ENCODE assay signal across 12 cellular contexts in the genomic region with DNA sequence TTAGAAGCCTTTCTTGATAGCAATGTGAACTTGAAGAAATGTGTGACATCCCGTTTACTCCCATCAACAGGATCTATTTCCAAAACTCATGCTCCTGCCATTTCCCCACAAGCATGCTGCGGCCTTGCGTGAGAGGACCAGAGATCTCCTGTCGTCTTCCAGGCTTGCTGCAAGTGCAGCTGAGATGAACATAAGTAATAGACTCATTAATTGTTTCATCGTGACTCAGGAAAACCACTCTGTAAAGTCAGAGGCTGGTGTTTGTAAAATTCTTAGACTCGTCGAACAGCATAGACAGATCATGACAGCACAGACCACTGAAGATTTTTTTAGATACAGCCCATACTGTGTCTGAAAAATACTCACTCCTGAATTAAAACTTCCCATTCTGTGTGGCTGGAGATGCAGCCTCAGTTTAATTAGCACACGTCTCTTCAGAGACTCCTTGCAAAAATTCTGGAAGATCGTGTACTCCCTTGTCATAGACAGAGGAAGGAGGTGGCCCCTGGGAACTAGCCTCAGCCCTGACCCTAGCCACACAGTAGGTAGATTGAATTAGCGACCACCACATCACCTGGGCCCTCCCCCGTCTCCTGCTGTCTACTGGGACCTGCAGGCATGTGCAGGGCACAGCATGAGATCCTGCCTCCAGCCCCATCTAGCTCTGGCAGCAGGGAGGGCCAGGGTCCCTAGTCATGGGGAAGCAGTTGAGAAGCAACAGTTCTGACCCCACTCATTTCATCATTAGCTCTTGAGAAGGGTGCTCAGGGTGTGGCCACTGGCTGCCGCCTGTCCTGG.
DNase-seq lines count a peak whose midpoint lies in the region; ATAC-seq and TF ChIP-seq lines count a peak whose summit lies in the region.
"Had no signal": no experiment of that assay in that cellular context is flagged by ENCODE, and none has a peak within 500 bp of the region (broad histone marks: within the 10 kb centered on the region; RNA-seq: fewer than 3 reads in every experiment).

No MANE protein-coding gene starts in this region.

- H3K4me1 ChIP-seq in CD8-positive, alpha-beta memory T cell (ENCODE audit: insufficient read depth, low read length), result peaks cover 91% of the 10 kb centered on the region
- H3K4me1 ChIP-seq: uterus had no signal

- POLR2A ChIA-PET in AG04449 (lab: Yijun Ruan, JAX), result no interaction called here
- POLR2A ChIA-PET in CD8-positive, alpha-beta memory T cell (lab: Charles Lee), result interaction anchor here (0.5 to 0.6 kb wide), 2 partner anchors 78 to 148 kb away, joined by 3 read pairs; no protein-coding TSS in a partner anchor

- intact Hi-C loops in Calu3 (cut with micrococcal nuclease; ENCODE audit: unreplicated experiment), result no loop called here

- H3K27me3 ChIP-seq in CD8-positive, alpha-beta memory T cell (ENCODE audit: insufficient read depth, low read length, poor library complexity, severe bottlenecking), result no peaks in the 10 kb centered on the region
- H3K27me3 ChIP-seq: uterus had no signal

- peaks cover 6 to 42% (median 8%) of the 10 kb centered on the region in 3 donors for H3K36me3 Mint-ChIP-seq in CD8-positive, alpha-beta memory T cell
- no peaks in the 10 kb centered on the region for H3K36me3 Mint-ChIP-seq in Calu3 (ENCODE audit: insufficient read depth, unreplicated experiment)

- CTCF ChIA-PET in AG04449 (lab: Yijun Ruan, JAX), result no interaction called here
- CTCF ChIA-PET in CD8-positive, alpha-beta memory T cell (lab: Charles Lee), result interaction anchor here (1.5 kb wide), 1 partner anchor 12 kb away, joined by 4 read pairs; no protein-coding TSS in a partner anchor
- CTCF ChIA-PET in Calu3 (lab: Charles Lee), result no interaction called here

- H3K36me3 ChIP-seq in CD8-positive, alpha-beta memory T cell (ENCODE audit: insufficient read depth, low read length), result peaks cover 11% of the 10 kb centered on the region
- H3K36me3 ChIP-seq: uterus had no signal

- no peak overlapping the region for H3K4me3 ChIP-seq in AG04449 (ENCODE audit: low read depth, low read length)
- no peak overlapping the region for H3K4me3 ChIP-seq in CD8-positive, alpha-beta memory T cell (ENCODE audit: low read length)
- no peak overlapping the region for H3K4me3 ChIP-seq in astrocyte of the spinal cord (ENCODE audit: low read depth, low read length)
- H3K4me3 ChIP-seq: uterus had no signal

- no peak for TF ChIP-seq CTCF in AG04449 (IDR thresholded peaks at IDR 0.05; ENCODE audit: insufficient read depth, low read length, missing control alignments)
- TF ChIP-seq CTCF in astrocyte of the spinal cord (IDR thresholded peaks at IDR 0.05; ENCODE audit: low read depth, low read length), result no peak
- TF ChIP-seq CTCF in Calu3 (IDR thresholded peaks at IDR 0.05; ENCODE audit: unreplicated experiment), result no peak

- no peaks in the 10 kb centered on the region for H3K27me3 Mint-ChIP-seq in CD8-positive, alpha-beta memory T cell
- no peaks in the 10 kb centered on the region for H3K27me3 Mint-ChIP-seq in Calu3 (ENCODE audit: unreplicated experiment)

- H3K4me3 Mint-ChIP-seq in CD8-positive, alpha-beta memory T cell, result peak overlapping the region in 6 of 7 donors; percentile 23 to 56 (median 44)
- no peak overlapping the region for H3K4me3 Mint-ChIP-seq in Calu3 (ENCODE audit: low read depth, unreplicated experiment)

- H3K27ac Mint-ChIP-seq in CD8-positive, alpha-beta memory T cell, result peak overlapping the region in 1 of 8 donors; percentile 92
- H3K27ac Mint-ChIP-seq in Calu3 (ENCODE audit: unreplicated experiment), result no peak overlapping the region

- DNase-seq in AG04449 (ENCODE audit: low read depth, low spot score), result peak; percentile 24
- no peak for DNase-seq in CD8-positive, alpha-beta memory T cell
- DNase-seq in astrocyte of the spinal cord (ENCODE audit: low read depth, low spot score), result peak; percentile 20
- DNase-seq in Calu3, result no peak
- no peak for DNase-seq in cerebellar cortex (ENCODE audit: low spot score)
- no peak for DNase-seq in NCI-H510A (lab: John Stamatoyannopoulos, UW)
- DNase-seq: COR-L47, islet precursor cell, NCI-H1417 treated with DMSO at 0.1 percent for 48 hours, uterus had no signal

- no peaks in the 10 kb centered on the region for H3K9me3 ChIP-seq in CD8-positive, alpha-beta memory T cell (ENCODE audit: low read length)
- H3K9me3 ChIP-seq: uterus had no signal

- ATAC-seq in HG03342 (IDR thresholded peaks at IDR 0.05; ENCODE audit: unreplicated experiment) (peak; percentile 1), SK-N-SH treated with all-trans-retinoic acid at 6 μM for 48 hours (no peak)

- no TSS peak for BruUV-seq in Calu3 (replicated peaks; lab: Mats Ljungman, UMichigan)

- no peaks in the 10 kb centered on the region for H3K9me3 Mint-ChIP-seq in CD8-positive, alpha-beta memory T cell
- H3K9me3 Mint-ChIP-seq in Calu3 (ENCODE audit: low read depth, unreplicated experiment), result no peaks in the 10 kb centered on the region

- no peak overlapping the region for H3K27ac ChIP-seq in CD8-positive, alpha-beta memory T cell (ENCODE audit: low read depth, low read length)
- H3K27ac ChIP-seq: uterus had no signal

- peaks cover 2 to 55% (median 51%) of the 10 kb centered on the region in 3 donors for H3K4me1 Mint-ChIP-seq in CD8-positive, alpha-beta memory T cell
- no peaks in the 10 kb centered on the region for H3K4me1 Mint-ChIP-seq in Calu3 (ENCODE audit: low read depth, unreplicated experiment)

- in situ Hi-C loops in astrocyte of the spinal cord (cut with HindIII; ENCODE audit: low sequenced_read_pairs), result no loop called here

TF ChIP-seq in SK-N-SH treated with all-trans-retinoic acid at 6 μM for 48 hours, 23 proteins besides CTCF, POLR2A, EP300 and RAD21:
- TF ChIP-seq GLIS3 (CRISPR knock-in tag; IDR thresholded peaks at IDR 0.05) (no peak), CSDC2 (CRISPR knock-in tag; IDR thresholded peaks at IDR 0.05) (no peak), ZNF565 (CRISPR knock-in tag; conservative IDR thresholded peaks at IDR 0.05; ENCODE audit: low read depth) (no peak), RARB (CRISPR knock-in tag; IDR thresholded peaks at IDR 0.05) (no peak), BACH2 (CRISPR knock-in tag; IDR thresholded peaks at IDR 0.05; ENCODE audit: borderline replicate concordance) (no peak), SNAI2 (CRISPR knock-in tag; IDR thresholded peaks at IDR 0.05) (no peak), ZC3H10 (CRISPR knock-in tag; IDR thresholded peaks at IDR 0.05) (no peak)
- TF ChIP-seq, protein P1, sequence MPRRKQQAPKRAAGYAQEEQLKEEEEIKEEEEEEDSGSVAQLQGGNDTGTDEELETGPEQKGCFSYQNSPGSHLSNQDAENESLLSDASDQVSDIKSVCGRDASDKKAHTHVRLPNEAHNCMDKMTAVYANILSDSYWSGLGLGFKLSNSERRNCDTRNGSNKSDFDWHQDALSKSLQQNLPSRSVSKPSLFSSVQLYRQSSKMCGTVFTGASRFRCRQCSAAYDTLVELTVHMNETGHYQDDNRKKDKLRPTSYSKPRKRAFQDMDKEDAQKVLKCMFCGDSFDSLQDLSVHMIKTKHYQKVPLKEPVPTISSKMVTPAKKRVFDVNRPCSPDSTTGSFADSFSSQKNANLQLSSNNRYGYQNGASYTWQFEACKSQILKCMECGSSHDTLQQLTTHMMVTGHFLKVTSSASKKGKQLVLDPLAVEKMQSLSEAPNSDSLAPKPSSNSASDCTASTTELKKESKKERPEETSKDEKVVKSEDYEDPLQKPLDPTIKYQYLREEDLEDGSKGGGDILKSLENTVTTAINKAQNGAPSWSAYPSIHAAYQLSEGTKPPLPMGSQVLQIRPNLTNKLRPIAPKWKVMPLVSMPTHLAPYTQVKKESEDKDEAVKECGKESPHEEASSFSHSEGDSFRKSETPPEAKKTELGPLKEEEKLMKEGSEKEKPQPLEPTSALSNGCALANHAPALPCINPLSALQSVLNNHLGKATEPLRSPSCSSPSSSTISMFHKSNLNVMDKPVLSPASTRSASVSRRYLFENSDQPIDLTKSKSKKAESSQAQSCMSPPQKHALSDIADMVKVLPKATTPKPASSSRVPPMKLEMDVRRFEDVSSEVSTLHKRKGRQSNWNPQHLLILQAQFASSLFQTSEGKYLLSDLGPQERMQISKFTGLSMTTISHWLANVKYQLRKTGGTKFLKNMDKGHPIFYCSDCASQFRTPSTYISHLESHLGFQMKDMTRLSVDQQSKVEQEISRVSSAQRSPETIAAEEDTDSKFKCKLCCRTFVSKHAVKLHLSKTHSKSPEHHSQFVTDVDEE (CRISPR knock-in tag; IDR thresholded peaks at IDR 0.05), result no peak
- TF ChIP-seq, protein P2, sequence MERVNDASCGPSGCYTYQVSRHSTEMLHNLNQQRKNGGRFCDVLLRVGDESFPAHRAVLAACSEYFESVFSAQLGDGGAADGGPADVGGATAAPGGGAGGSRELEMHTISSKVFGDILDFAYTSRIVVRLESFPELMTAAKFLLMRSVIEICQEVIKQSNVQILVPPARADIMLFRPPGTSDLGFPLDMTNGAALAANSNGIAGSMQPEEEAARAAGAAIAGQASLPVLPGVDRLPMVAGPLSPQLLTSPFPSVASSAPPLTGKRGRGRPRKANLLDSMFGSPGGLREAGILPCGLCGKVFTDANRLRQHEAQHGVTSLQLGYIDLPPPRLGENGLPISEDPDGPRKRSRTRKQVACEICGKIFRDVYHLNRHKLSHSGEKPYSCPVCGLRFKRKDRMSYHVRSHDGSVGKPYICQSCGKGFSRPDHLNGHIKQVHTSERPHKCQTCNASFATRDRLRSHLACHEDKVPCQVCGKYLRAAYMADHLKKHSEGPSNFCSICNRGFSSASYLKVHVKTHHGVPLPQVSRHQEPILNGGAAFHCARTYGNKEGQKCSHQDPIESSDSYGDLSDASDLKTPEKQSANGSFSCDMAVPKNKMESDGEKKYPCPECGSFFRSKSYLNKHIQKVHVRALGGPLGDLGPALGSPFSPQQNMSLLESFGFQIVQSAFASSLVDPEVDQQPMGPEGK (CRISPR knock-in tag; IDR thresholded peaks at IDR 0.05; ENCODE audit: borderline replicate concordance), result no peak

Comparison
In these comparisons a context has a peak if more than half of its experiments do, and no peak if none do; other contexts are left out.
1. DNase-seq: peak in AG04449 (single experiment) and astrocyte of the spinal cord (single experiment); none in CD8-positive, alpha-beta memory T cell (0 of 5), Calu3 (single experiment), cerebellar cortex (single experiment) and NCI-H510A (single experiment).